Comparison of ENCODE assay signal across 24 cellular contexts in the genomic region with DNA sequence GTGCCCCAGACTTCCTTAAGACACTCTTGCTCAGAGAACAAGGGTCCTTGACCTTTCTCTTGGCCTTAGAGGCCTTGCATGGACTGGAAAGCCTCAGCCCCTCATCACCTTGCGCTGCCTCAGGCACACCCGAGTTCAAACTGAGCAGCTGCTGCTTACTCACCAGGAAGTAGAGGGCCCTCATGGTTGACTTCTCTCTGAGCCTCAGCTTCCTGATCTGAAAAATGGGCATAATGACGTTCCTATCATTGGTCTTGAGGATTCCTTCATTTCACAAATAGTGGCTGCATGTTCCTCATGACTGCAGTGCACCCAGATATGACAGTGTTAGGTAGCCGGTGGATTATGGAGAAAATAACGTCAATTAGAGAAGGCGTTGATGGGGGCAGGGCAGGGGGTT. TPM values are rescaled to one million over a fixed set of nuclear protein-coding genes. Genes with fewer than 3 reads are reported as not detected.
DNase-seq lines count a peak whose midpoint lies in the region; ATAC-seq, FAIRE-seq and TF ChIP-seq lines count a peak whose summit lies in the region.
"Had no signal": no experiment of that assay in that cellular context is flagged by ENCODE, and none has a peak within 500 bp of the region (broad histone marks: within the 10 kb centered on the region; RNA-seq: fewer than 3 reads in every experiment).

No MANE protein-coding gene starts in this region.

- no peak for TF ChIP-seq RAD21 in K562 (CRISPR knock-in tag; conservative IDR thresholded peaks at IDR 0.05 in 1 of 2, IDR thresholded peaks at IDR 0.05 in 1 of 2)

- H3K27me3 ChIP-seq in K562 (ENCODE audit: control insufficient read depth in 2 of 2, insufficient read depth in 2 of 2, low read length in 2 of 2) (no peaks in the 10 kb centered on the region), trophoblast cell (ENCODE audit: insufficient read depth, low read length) (no peaks in the 10 kb centered on the region), endodermal cell (ENCODE audit: control insufficient read depth, insufficient read depth, low read length, poor library complexity, severe bottlenecking) (no peaks in the 10 kb centered on the region)
- H3K27me3 ChIP-seq: adrenal gland, sigmoid colon had no signal

- no peak overlapping the region for H4K12ac ChIP-seq in trophoblast cell (ENCODE audit: low read depth, low read length)

- peak overlapping the region; percentile 17 for H3K18ac ChIP-seq in trophoblast cell (ENCODE audit: low read length)

- no peaks in the 10 kb centered on the region for H3K27me3 Mint-ChIP-seq in activated T-cell treated with anti-CD3 and anti-CD28 coated beads, Interleukin-2, amount 50 U/mL, for 72 hours (ENCODE audit: low read depth)
- H3K27me3 Mint-ChIP-seq in activated T-cell treated with anti-CD3 and anti-CD28 coated beads, Interleukin-2, amount 50 U/mL, for 24 hours, result no peaks in the 10 kb centered on the region
- no peaks in the 10 kb centered on the region for H3K27me3 Mint-ChIP-seq in endodermal cell (ENCODE audit: insufficient read depth)
- H3K27me3 Mint-ChIP-seq: CD4-positive, alpha-beta T cell had no signal

- no peak overlapping the region for H3K23ac ChIP-seq in trophoblast cell (ENCODE audit: low read length)

- TF ChIP-seq EP300 in K562 (IDR thresholded peaks at IDR 0.05; ENCODE audit: low read length), result no peak

- no peak overlapping the region for H2BK5ac ChIP-seq in trophoblast cell (ENCODE audit: low read depth, low read length, poor library complexity)

- FAIRE-seq in K562 (lab: Jason Lieb, UNC), result no peak
- FAIRE-seq: endometrium had no signal

- TF ChIP-seq CTCF in K562 (IDR thresholded peaks at IDR 0.05 in 2 of 3, conservative IDR thresholded peaks at IDR 0.05 in 1 of 3; ENCODE audit: insufficient read depth in 2 of 3, low read depth in 1 of 3, low read length in 3 of 3) (no peak), omental fat pad (IDR thresholded peaks at IDR 0.05) (no peak), endodermal cell (conservative IDR thresholded peaks at IDR 0.05) (no peak)

- H2AK5ac ChIP-seq in trophoblast cell (ENCODE audit: low read length), result no peak overlapping the region

- H3K36me3 ChIP-seq in K562 (ENCODE audit: control insufficient read depth, insufficient read depth, low read length) (peaks cover 31% of the 10 kb centered on the region; the same call in 1 of the 3 replicates), trophoblast cell (ENCODE audit: control insufficient read depth in 1 of 2, insufficient read depth in 2 of 2, low read length in 2 of 2) (peaks cover 50 to 52% of the 10 kb centered on the region in 2 experiments), endodermal cell (ENCODE audit: control insufficient read depth, insufficient read depth, low read length) (peaks cover 30% of the 10 kb centered on the region)

- H3K36me3 Mint-ChIP-seq in activated T-cell treated with anti-CD3 and anti-CD28 coated beads, Interleukin-2, amount 50 U/mL, for 72 hours (ENCODE audit: insufficient read depth in 2 of 2), result no peaks in the 10 kb centered on the region
- H3K36me3 Mint-ChIP-seq in activated T-cell treated with anti-CD3 and anti-CD28 coated beads, Interleukin-2, amount 50 U/mL, for 24 hours (ENCODE audit: low read depth), result peaks cover 40% of the 10 kb centered on the region
- H3K36me3 Mint-ChIP-seq in endodermal cell (ENCODE audit: low read depth), result peaks cover 38% of the 10 kb centered on the region

- H4K20me1 ChIP-seq in K562 (replicated peaks; ENCODE audit: control insufficient read depth, insufficient read depth, low read length), result no peaks in the 10 kb centered on the region

- no peak for ATAC-seq in activated T-cell treated with anti-CD3 and anti-CD28 coated beads, Interleukin-2, amount 50 U/mL, for 72 hours (replicated peaks in 1 of 2)
- ATAC-seq in HG03342 (IDR thresholded peaks at IDR 0.05; ENCODE audit: unreplicated experiment) (peak; percentile 11), K562 (no peak), omental fat pad (ENCODE audit: low FRiP score) (no peak)
- ATAC-seq: SK-N-SH treated with all-trans-retinoic acid at 6 μM for 48 hours had no signal

- peak overlapping the region; percentile 14 for H3K27ac Mint-ChIP-seq in activated T-cell treated with anti-CD3 and anti-CD28 coated beads, Interleukin-2, amount 50 U/mL, for 72 hours
- H3K27ac Mint-ChIP-seq in activated T-cell treated with anti-CD3 and anti-CD28 coated beads, Interleukin-2, amount 50 U/mL, for 24 hours, result no peak overlapping the region
- H3K27ac Mint-ChIP-seq in endodermal cell, result no peak overlapping the region

- H3K4me2 ChIP-seq in K562 (ENCODE audit: insufficient read depth, low read length), result no peak overlapping the region
- H3K4me2 ChIP-seq in trophoblast cell (ENCODE audit: low read length), result no peak overlapping the region

- H2AFZ ChIP-seq in K562 (ENCODE audit: low read depth, low read length) (no peak overlapping the region), trophoblast cell (ENCODE audit: insufficient read depth, low read length, poor library complexity) (no peak overlapping the region)
- H2AFZ ChIP-seq: parathyroid adenoma had no signal

- no peak overlapping the region for H3K9ac ChIP-seq in K562 (ENCODE audit: insufficient read depth in 1 of 2, low read depth in 2 of 2, low read length in 2 of 2)
- H3K9ac ChIP-seq in trophoblast cell (ENCODE audit: low read length), result no peak overlapping the region
- H3K9ac ChIP-seq in endodermal cell (ENCODE audit: extremely low read depth, low read length, poor library complexity, severe bottlenecking), result no peak overlapping the region
- H3K9ac ChIP-seq: parathyroid adenoma had no signal

- H4K8ac ChIP-seq in trophoblast cell (ENCODE audit: low read depth, low read length), result no peak overlapping the region

- H3K79me2 ChIP-seq in K562 (ENCODE audit: control insufficient read depth, insufficient read depth, low read length), result no peaks in the 10 kb centered on the region
- H3K79me2 ChIP-seq in trophoblast cell (ENCODE audit: control insufficient read depth, insufficient read depth, low read length, poor library complexity), result peaks cover 15% of the 10 kb centered on the region
- H3K79me2 ChIP-seq: parathyroid adenoma had no signal

- intact Hi-C loops in K562 (cut with micrococcal nuclease), result no loop called here

- H3K4ac ChIP-seq in trophoblast cell (ENCODE audit: low read depth, low read length), result no peak overlapping the region

- no peak overlapping the region for H2BK12ac ChIP-seq in trophoblast cell (ENCODE audit: low read length)

- H4K91ac ChIP-seq in trophoblast cell (ENCODE audit: low read depth, low read length), result no peak overlapping the region

- no peak for DNase-seq in activated T-cell treated with anti-CD3 and anti-CD28 coated beads, Interleukin-2, amount 50 U/mL, for 72 hours
- DNase-seq in activated T-cell treated with anti-CD3 and anti-CD28 coated beads, Interleukin-2, amount 50 U/mL, for 24 hours, result no peak
- DNase-seq in K562 (ENCODE audit: extremely low read depth in 1 of 4, low spot score in 3 of 4) (no peak), trophoblast cell (no peak), omental fat pad (ENCODE audit: low spot score) (no peak), glomerular visceral epithelial cell (ENCODE audit: extremely low spot score) (no peak), endodermal cell (no peak)
- DNase-seq: activated CD8-positive, alpha-beta memory T cell treated with anti-CD3 and anti-CD28 coated beads, Interleukin-2, amount 50 U/mL, for 48 hours; activated gamma-delta T cell; adrenal gland; CD4-positive, alpha-beta T cell; HCEC 1CT; Kasumi-1; kidney glomerular epithelial cell; mammary epithelial cell; NCI-H187 treated with DMSO at 0.1 percent for 48 hours; NCI-H748 treated with DMSO at 0.1 percent for 48 hours; stimulated activated CD4-positive, alpha-beta T cell treated with anti-CD3 and anti-CD28 coated beads, Interleukin-15, amount 100 ng/mL, for 24 hours had no signal

- H2BK120ac ChIP-seq in trophoblast cell (ENCODE audit: insufficient read depth, low read length, poor library complexity), result no peak overlapping the region

- no TSS peak for BruUV-seq in K562 (replicated peaks; lab: Mats Ljungman, UMichigan)

- H3K4me3 ChIP-seq in K562 (no peak overlapping the region), trophoblast cell (ENCODE audit: low read depth, low read length) (no peak overlapping the region), endodermal cell (ENCODE audit: low read length) (no peak overlapping the region)
- H3K4me3 ChIP-seq: adrenal gland, coronary artery, sigmoid colon had no signal

- CTCF ChIA-PET in K562 (lab: Yijun Ruan, JAX; ENCODE audit: low intra/inter-chr PET ratio), result no interaction called here

- H3K4me3 Mint-ChIP-seq in activated T-cell treated with anti-CD3 and anti-CD28 coated beads, Interleukin-2, amount 50 U/mL, for 72 hours, result no peak overlapping the region
- H3K4me3 Mint-ChIP-seq in activated T-cell treated with anti-CD3 and anti-CD28 coated beads, Interleukin-2, amount 50 U/mL, for 24 hours, result no peak overlapping the region
- no peak overlapping the region for H3K4me3 Mint-ChIP-seq in endodermal cell
- H3K4me3 Mint-ChIP-seq: CD4-positive, alpha-beta T cell had no signal

- TF ChIP-seq POLR2A in K562 (conservative IDR thresholded peaks at IDR 0.05), result no peak

- H3K4me1 Mint-ChIP-seq in activated T-cell treated with anti-CD3 and anti-CD28 coated beads, Interleukin-2, amount 50 U/mL, for 72 hours (ENCODE audit: low read depth), result peaks cover 5% of the 10 kb centered on the region
- H3K4me1 Mint-ChIP-seq in activated T-cell treated with anti-CD3 and anti-CD28 coated beads, Interleukin-2, amount 50 U/mL, for 24 hours (ENCODE audit: low read depth), result no peaks in the 10 kb centered on the region
- peaks cover 5% of the 10 kb centered on the region for H3K4me1 Mint-ChIP-seq in endodermal cell

- H3K79me1 ChIP-seq in trophoblast cell (ENCODE audit: low read length), result peaks cover 29% of the 10 kb centered on the region

- H3K9me3 Mint-ChIP-seq in activated T-cell treated with anti-CD3 and anti-CD28 coated beads, Interleukin-2, amount 50 U/mL, for 72 hours, result no peaks in the 10 kb centered on the region
- H3K9me3 Mint-ChIP-seq in activated T-cell treated with anti-CD3 and anti-CD28 coated beads, Interleukin-2, amount 50 U/mL, for 24 hours, result no peaks in the 10 kb centered on the region
- H3K9me3 Mint-ChIP-seq in endodermal cell, result no peaks in the 10 kb centered on the region
- H3K9me3 Mint-ChIP-seq: CD4-positive, alpha-beta T cell had no signal

- in situ Hi-C loops in K562 (cut with MboI), result no loop called here

- WGBS in K562 (ENCODE audit: insufficient coverage, low coverage, missing lambda C conversion rate), result 64% methylated on average over 6 of the region's 6 CpGs
- WGBS in trophoblast cell (ENCODE audit: extremely low coverage, insufficient coverage, insufficient read length), result no CpG with 5 or more reads among the region's 6 CpGs
- 88 to 90% methylated on average over 6 of the region's 6 CpGs for WGBS in endodermal cell (ENCODE audit: insufficient coverage in 1 of 2, insufficient read length in 1 of 2), 2 experiments

- H3K9me1 ChIP-seq in K562 (ENCODE audit: control insufficient read depth, insufficient read depth, low read length), result no peaks in the 10 kb centered on the region

- H3K4me1 ChIP-seq in K562 (replicated peaks in 1 of 2; ENCODE audit: control insufficient read depth in 2 of 2, insufficient read depth in 2 of 2, low read length in 2 of 2) (peaks cover 0 to 27% of the 10 kb centered on the region in 2 experiments; a peak in 2 of 5 replicates), trophoblast cell (ENCODE audit: control insufficient read depth in 1 of 2, insufficient read depth in 2 of 2, low read length in 2 of 2) (peaks cover 25 to 36% of the 10 kb centered on the region in 2 experiments), endodermal cell (ENCODE audit: control insufficient read depth, insufficient read depth, low read length) (no peaks in the 10 kb centered on the region)
- H3K4me1 ChIP-seq: parathyroid adenoma had no signal

- H3K9me3 ChIP-seq in K562 (replicated peaks; ENCODE audit: control insufficient read depth, insufficient read depth, low read depth, low read length) (no peaks in the 10 kb centered on the region), trophoblast cell (ENCODE audit: insufficient read depth, low read depth, low read length) (no peaks in the 10 kb centered on the region), endodermal cell (ENCODE audit: control insufficient read depth, low read length) (no peaks in the 10 kb centered on the region)
- H3K9me3 ChIP-seq: adrenal gland, sigmoid colon had no signal

- POLR2A ChIA-PET in K562 (lab: Yijun Ruan, JAX), result interaction anchor here (0.6 to 1.0 kb wide), 5 partner anchors 8 to 1103 kb away, joined by 3 to 5 read pairs (median 3); no protein-coding TSS in a partner anchor

- no peak overlapping the region for H3K14ac ChIP-seq in trophoblast cell (ENCODE audit: low read length)

- no peak overlapping the region for H3K27ac ChIP-seq in K562 (ENCODE audit: extremely low read depth, low read depth, low read length)
- H3K27ac ChIP-seq in trophoblast cell (ENCODE audit: low read depth, low read length), result no peak overlapping the region
- no peak overlapping the region for H3K27ac ChIP-seq in endodermal cell (ENCODE audit: low read depth, low read length)
- H3K27ac ChIP-seq: adrenal gland, parathyroid adenoma had no signal

RNA-seq across cellular contexts. Expression of a gene that starts 28.6 kb away (rescaled TPM):
- total RNA-seq in activated T-cell treated with anti-CD3 and anti-CD28 coated beads, Interleukin-2, amount 50 U/mL, for 72 hours, result 1 to 10 TPM; 4.2 to 4.6 TPM
- total RNA-seq in K562 (2011; cell fraction: chromatin; rRNA removed; ENCODE audit: low replicate concordance), result 0.25 and 1.5 TPM in 2 replicates
- 2.9 and 4.7 TPM in 2 replicates for total RNA-seq in K562 (2011; cell fraction: nucleolus; rRNA removed)
- total RNA-seq in K562 (2011; cell fraction: nucleoplasm; rRNA removed), result 1.9 and 2.3 TPM in 2 replicates
- total RNA-seq in K562 (2014; rRNA removed) (11.9 and 13.6 TPM in 2 replicates), K562 (2014; rRNA removed; fragmentation: Illumina TruSeq; extraction: Trizol) (0.19 and 0.22 TPM in 2 replicates), K562 (2015; rRNA removed; fragmentation: Illumina TruSeq; extraction: Trizol) (0.76 and 1.3 TPM in 2 replicates), K562 (2021) (4.9 and 5.7 TPM in 2 replicates), omental fat pad (10 to 100 TPM in 3 of 4 donors, 1 to 10 TPM in 1; 9.0 to 23.9 (median 20.2) TPM), endodermal cell (1 to 10 TPM; 6.8 to 8.1 TPM)
- polyA plus RNA-seq in K562 (2011; rRNA removed) (0.52 and 1.6 TPM in 2 replicates), K562 (2014; fragmentation: Illumina TruSeq; extraction: Trizol) (0.25 and 0.29 TPM in 2 replicates), K562 (2014; fragmentation: Nextera tagmentation; extraction: Ambion mirVana) (under 1 TPM; 0.14 to 0.18 TPM), K562 (2014; rRNA removed) (4.0 and 4.7 TPM in 2 replicates)
- 2.4 and 5.6 TPM in 2 replicates for polyA plus RNA-seq in K562 (2011; cell fraction: cytosol; rRNA removed)
- 4.3 and 4.5 TPM in 2 replicates for polyA plus RNA-seq in K562 (2011; cell fraction: nucleus; rRNA removed)
- 1.6 and 2.5 TPM in 2 replicates for polyA plus RNA-seq in K562 (2012)
- 0.32 and 0.48 TPM in 2 replicates for polyA minus RNA-seq in K562 (2011; rRNA and poly(A)+ RNA removed)
- 1.7 and 3.7 TPM in 2 replicates for polyA minus RNA-seq in K562 (2011; cell fraction: cytosol; rRNA and poly(A)+ RNA removed)
- polyA minus RNA-seq in K562 (2011; cell fraction: nucleus; rRNA and poly(A)+ RNA removed), result 3.2 and 4.7 TPM in 2 replicates
- 63.3 and 64.2 TPM in 2 replicates for polyA plus RNA-seq in trophoblast cell (2013)
- 48.3 TPM for polyA plus RNA-seq in endodermal cell (2013, experiment 1 of 2)
- polyA plus RNA-seq in endodermal cell (2013, experiment 2 of 2), result 51.1 TPM

RNA-seq across cellular contexts. Expression of a gene that starts 38.2 kb away (rescaled TPM):
- total RNA-seq in activated T-cell treated with anti-CD3 and anti-CD28 coated beads, Interleukin-2, amount 50 U/mL, for 72 hours, result 10 to 100 TPM; 85.5 to 98.3 TPM
- total RNA-seq in K562 (2011; cell fraction: chromatin; rRNA removed; ENCODE audit: low replicate concordance), result 42.2 and 97.6 TPM in 2 replicates
- total RNA-seq in K562 (2011; cell fraction: nucleolus; rRNA removed), result 57.8 and 60.5 TPM in 2 replicates
- 50.5 and 57.4 TPM in 2 replicates for total RNA-seq in K562 (2011; cell fraction: nucleoplasm; rRNA removed)
- total RNA-seq in K562 (2014; rRNA removed) (87.7 and 122 TPM in 2 replicates), K562 (2014; rRNA removed; fragmentation: Illumina TruSeq; extraction: Trizol) (54.0 and 58.6 TPM in 2 replicates), K562 (2015; rRNA removed; fragmentation: Illumina TruSeq; extraction: Trizol) (73.0 and 77.4 TPM in 2 replicates), K562 (2021) (109 and 119 TPM in 2 replicates), omental fat pad (10 to 100 TPM; 37.2 to 49.5 (median 41.8) TPM), endodermal cell (100 to 1,000 TPM; 134 to 139 TPM)
- polyA plus RNA-seq in K562 (2011; rRNA removed) (106 and 121 TPM in 2 replicates), K562 (2014; fragmentation: Illumina TruSeq; extraction: Trizol) (72.6 and 83.7 TPM in 2 replicates), K562 (2014; fragmentation: Nextera tagmentation; extraction: Ambion mirVana) (1 to 10 TPM; 1.7 to 3.4 TPM), K562 (2014; rRNA removed) (60.6 and 66.3 TPM in 2 replicates)
- polyA plus RNA-seq in K562 (2011; cell fraction: cytosol; rRNA removed), result 85.0 and 104 TPM in 2 replicates
- 59.1 and 61.5 TPM in 2 replicates for polyA plus RNA-seq in K562 (2011; cell fraction: nucleus; rRNA removed)
- 76.9 and 94.0 TPM in 2 replicates for polyA plus RNA-seq in K562 (2012)
- 99.5 and 120 TPM in 2 replicates for polyA minus RNA-seq in K562 (2011; rRNA and poly(A)+ RNA removed)
- polyA minus RNA-seq in K562 (2011; cell fraction: cytosol; rRNA and poly(A)+ RNA removed), result 61.5 and 61.9 TPM in 2 replicates
- 15.3 and 28.9 TPM in 2 replicates for polyA minus RNA-seq in K562 (2011; cell fraction: nucleus; rRNA and poly(A)+ RNA removed)
- 62.5 and 63.2 TPM in 2 replicates for polyA plus RNA-seq in trophoblast cell (2013)
- polyA plus RNA-seq in endodermal cell (2013, experiment 1 of 2), result 105 TPM
- 96.3 TPM for polyA plus RNA-seq in endodermal cell (2013, experiment 2 of 2)

RNA-seq across cellular contexts. Expression of a gene that starts 38.8 kb away (rescaled TPM):
- total RNA-seq in activated T-cell treated with anti-CD3 and anti-CD28 coated beads, Interleukin-2, amount 50 U/mL, for 72 hours, result 10 to 100 TPM; 21.4 to 23.8 TPM
- total RNA-seq in K562 (2011; cell fraction: chromatin; rRNA removed; ENCODE audit: low replicate concordance), result 9.6 and 13.0 TPM in 2 replicates
- 6.7 and 10.3 TPM in 2 replicates for total RNA-seq in K562 (2011; cell fraction: nucleolus; rRNA removed)
- total RNA-seq in K562 (2011; cell fraction: nucleoplasm; rRNA removed), result 6.0 and 8.1 TPM in 2 replicates
- total RNA-seq in K562 (2014; rRNA removed), result 8.2 and 10.1 TPM in 2 replicates
- 2.7 and 3.7 TPM in 2 replicates for total RNA-seq in K562 (2014; rRNA removed; fragmentation: Illumina TruSeq; extraction: Trizol)
- total RNA-seq in K562 (2015; rRNA removed; fragmentation: Illumina TruSeq; extraction: Trizol), result 4.7 and 4.8 TPM in 2 replicates
- 13.8 and 14.8 TPM in 2 replicates for total RNA-seq in K562 (2021)
- 5.4 and 9.6 TPM in 2 replicates for polyA plus RNA-seq in K562 (2011; rRNA removed)
- 8.6 and 11.9 TPM in 2 replicates for polyA plus RNA-seq in K562 (2011; cell fraction: cytosol; rRNA removed)
- 12.2 and 15.8 TPM in 2 replicates for polyA plus RNA-seq in K562 (2011; cell fraction: nucleus; rRNA removed)
- 10.9 and 22.6 TPM in 2 replicates for polyA plus RNA-seq in K562 (2012)
- polyA plus RNA-seq in K562 (2014; fragmentation: Illumina TruSeq; extraction: Trizol), result 7.4 and 11.7 TPM in 2 replicates
- polyA plus RNA-seq in K562 (2014; fragmentation: Nextera tagmentation; extraction: Ambion mirVana), result under 1 TPM; 0.20 to 0.67 TPM
- 6.2 and 6.3 TPM in 2 replicates for polyA plus RNA-seq in K562 (2014; rRNA removed)
- 5.0 and 5.1 TPM in 2 replicates for polyA minus RNA-seq in K562 (2011; rRNA and poly(A)+ RNA removed)
- 7.5 and 12.5 TPM in 2 replicates for polyA minus RNA-seq in K562 (2011; cell fraction: cytosol; rRNA and poly(A)+ RNA removed)
- polyA minus RNA-seq in K562 (2011; cell fraction: nucleus; rRNA and poly(A)+ RNA removed), result 2.2 and 4.3 TPM in 2 replicates
- 13.3 and 13.9 TPM in 2 replicates for polyA plus RNA-seq in trophoblast cell (2013)
- total RNA-seq in omental fat pad, result 100 to 1,000 TPM in 1 of 4 donors, 10 to 100 TPM in 3; 47.3 to 107 (median 59.5) TPM
- 10 to 100 TPM; 17.2 to 17.5 TPM for total RNA-seq in endodermal cell
- 25.3 TPM for polyA plus RNA-seq in endodermal cell (2013, experiment 1 of 2)
- 24.3 TPM for polyA plus RNA-seq in endodermal cell (2013, experiment 2 of 2)
